Comparison of ENCODE assay signal across 21 cellular contexts in the genomic region with DNA sequence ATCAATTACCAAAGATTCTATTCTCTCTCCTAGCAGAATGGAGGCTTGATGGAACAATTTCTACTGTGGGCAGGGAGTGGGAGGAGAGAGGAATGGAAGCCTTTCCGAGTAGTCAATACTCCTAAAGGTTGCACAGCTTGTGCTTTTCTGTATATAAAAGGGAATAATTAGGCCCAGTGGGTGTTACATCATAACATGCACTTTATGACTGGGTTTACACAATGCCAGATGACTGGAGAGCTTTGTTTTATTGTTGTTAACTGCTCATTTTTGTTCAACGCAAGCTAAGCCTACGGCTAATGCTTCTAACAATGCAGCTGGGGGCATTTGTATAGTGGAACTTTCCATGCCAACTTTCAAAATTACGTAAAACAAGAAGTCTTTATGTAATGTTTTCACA.
"Had no signal": no experiment of that assay in that cellular context is flagged by ENCODE, and none has a peak within 500 bp of the region (broad histone marks: within the 10 kb centered on the region; RNA-seq: fewer than 3 reads in every experiment).

No MANE protein-coding gene starts in this region.

- H3K27me3 Mint-ChIP-seq: activated naive CD8-positive, alpha-beta T cell; activated T-helper 17 cell treated with anti-CD3 and anti-CD28 coated beads, Interleukin-2, amount 50 U/mL, for 72 hours; central memory CD8-positive, alpha-beta T cell; effector memory CD8-positive, alpha-beta T cell; naive thymus-derived CD4-positive, alpha-beta T cell had no signal

- H3K27ac Mint-ChIP-seq: activated naive CD8-positive, alpha-beta T cell; activated T-helper 17 cell treated with anti-CD3 and anti-CD28 coated beads, Interleukin-2, amount 50 U/mL, for 72 hours; effector memory CD8-positive, alpha-beta T cell; naive thymus-derived CD4-positive, alpha-beta T cell had no signal

- H3K36me3 ChIP-seq: adrenal gland, ascending aorta, brain microvascular endothelial cell, left ventricle myocardium inferior, sigmoid colon, upper lobe of left lung had no signal

- H3K4me1 ChIP-seq: ascending aorta, left ventricle myocardium inferior, sigmoid colon, upper lobe of left lung had no signal

- H3K4me3 ChIP-seq: adrenal gland, ascending aorta, left ventricle myocardium inferior, sigmoid colon, upper lobe of left lung had no signal

- H3K4me1 Mint-ChIP-seq: activated T-helper 17 cell treated with anti-CD3 and anti-CD28 coated beads, Interleukin-2, amount 50 U/mL, for 72 hours; central memory CD8-positive, alpha-beta T cell; naive thymus-derived CD4-positive, alpha-beta T cell had no signal

- H3K36me3 Mint-ChIP-seq: activated naive CD8-positive, alpha-beta T cell; naive thymus-derived CD4-positive, alpha-beta T cell had no signal

- H3K4me3 Mint-ChIP-seq: activated naive CD8-positive, alpha-beta T cell; activated T-helper 17 cell treated with anti-CD3 and anti-CD28 coated beads, Interleukin-2, amount 50 U/mL, for 72 hours; central memory CD8-positive, alpha-beta T cell; effector memory CD8-positive, alpha-beta T cell; naive thymus-derived CD4-positive, alpha-beta T cell had no signal

- ATAC-seq: activated T-helper 17 cell treated with anti-CD3 and anti-CD28 coated beads, Interleukin-2, amount 50 U/mL, for 72 hours; effector memory CD8-positive, alpha-beta T cell; esophagus mucosa; naive thymus-derived CD4-positive, alpha-beta T cell had no signal

- H3K27ac ChIP-seq: adrenal gland, ascending aorta, brain microvascular endothelial cell, left ventricle myocardium inferior, sigmoid colon, upper lobe of left lung had no signal

- H3K9me3 ChIP-seq: adrenal gland, ascending aorta, sigmoid colon, upper lobe of left lung had no signal

- H3K27me3 ChIP-seq: adrenal gland, ascending aorta, brain microvascular endothelial cell, sigmoid colon, upper lobe of left lung had no signal

- DNase-seq: activated CD4-positive, alpha-beta T cell treated with anti-CD3 and anti-CD28 coated beads for 1 hour; activated CD4-positive, alpha-beta T cell treated with anti-CD3 and anti-CD28 coated beads, Interleukin-2, amount 50 U/mL, for 1 hour; activated naive CD4-positive, alpha-beta T cell; activated T-cell treated with anti-CD3 and anti-CD28 coated beads, Interleukin-2, amount 50 U/mL, for 1 hour; adrenal gland; brain microvascular endothelial cell; effector memory CD8-positive, alpha-beta T cell; hippocampal formation; kidney glomerular epithelial cell; left ventricle myocardium inferior; naive thymus-derived CD4-positive, alpha-beta T cell; sigmoid colon; stimulated activated CD4-positive, alpha-beta T cell treated with anti-CD3 and anti-CD28 coated beads, Interleukin-4, amount 100 ng/mL, for 24 hours; stimulated activated naive CD4-positive, alpha-beta T cell treated with Interleukin-2 at 50 U/mL for 16 hours; T-helper 9 cell; upper lobe of left lung had no signal
